Comparison of ENCODE assay signal across 19 cellular contexts in genomic region chr3:164267031-164267430, GRCh38.
DNase-seq lines count a peak whose midpoint lies in the region; ATAC-seq, FAIRE-seq and TF ChIP-seq lines count a peak whose summit lies in the region.
"Had no signal": no experiment of that assay in that cellular context is flagged by ENCODE, and none has a peak within 500 bp of the region (broad histone marks: within the 10 kb centered on the region; RNA-seq: fewer than 3 reads in every experiment).

No MANE protein-coding gene starts in this region.

- H3K27me3 ChIP-seq in HCT116 (ENCODE audit: insufficient read depth, low read length): no peaks in the 10 kb centered on the region
- H3K27me3 ChIP-seq in K562 (ENCODE audit: control insufficient read depth in 2 of 2, insufficient read depth in 2 of 2, low read length in 2 of 2): no peaks in the 10 kb centered on the region

- no peak overlapping the region for H3K4me3 ChIP-seq in A549
- no peak overlapping the region for H3K4me3 ChIP-seq in HCT116 (replicated peaks in 1 of 2; ENCODE audit: low read depth in 1 of 2, low read length in 2 of 2)
- H3K4me3 ChIP-seq in K562: no peak overlapping the region
- H3K4me3 ChIP-seq: GM23338, HAP-1 had no signal

- H3K9me3 ChIP-seq in A549: no peaks in the 10 kb centered on the region
- no peaks in the 10 kb centered on the region for H3K9me3 ChIP-seq in HCT116 (ENCODE audit: control insufficient read depth in 1 of 2, insufficient read depth in 1 of 2, low read depth in 1 of 2, low read length in 2 of 2)
- 0 out of 2 replicates have a peak, but pooled peaks cover 2% of the 10 kb centered on the region for H3K9me3 ChIP-seq in K562 (replicated peaks; ENCODE audit: control insufficient read depth, insufficient read depth, low read depth, low read length)
- H3K9me3 ChIP-seq: HAP-1 had no signal

- H3K9ac ChIP-seq in HCT116 (ENCODE audit: low read length) (no peak overlapping the region), K562 (ENCODE audit: insufficient read depth in 1 of 2, low read depth in 2 of 2, low read length in 2 of 2) (no peak overlapping the region)

- H3K27ac ChIP-seq in A549 (no peak overlapping the region), HCT116 (ENCODE audit: low read depth, low read length) (no peak overlapping the region), K562 (ENCODE audit: extremely low read depth, low read depth, low read length) (no peak overlapping the region)

- in situ Hi-C loops in K562 (cut with MboI): no loop called here

- ATAC-seq in A549 (no peak), HCT116 (no peak), K562 (no peak), GM21576 (IDR thresholded peaks at IDR 0.05; ENCODE audit: unreplicated experiment) (no peak), left colon (no peak)
- ATAC-seq: GM23338 had no signal

- H3K36me3 ChIP-seq in HCT116 (ENCODE audit: control insufficient read depth in 1 of 2, insufficient read depth in 2 of 2, low read length in 2 of 2) (no peaks in the 10 kb centered on the region), K562 (ENCODE audit: control insufficient read depth, insufficient read depth, low read length) (no peaks in the 10 kb centered on the region)
- H3K36me3 ChIP-seq: HAP-1 had no signal

- H3K9me1 ChIP-seq in K562 (ENCODE audit: control insufficient read depth, insufficient read depth, low read length): no peaks in the 10 kb centered on the region

- H3K9me2 ChIP-seq in HCT116 (ENCODE audit: insufficient read depth): no peaks in the 10 kb centered on the region

- no peak for TF ChIP-seq EP300 in A549 (IDR thresholded peaks at IDR 0.05)
- TF ChIP-seq EP300 in K562 (IDR thresholded peaks at IDR 0.05; ENCODE audit: low read length): no peak

- TF ChIP-seq RAD21 in A549 (conservative IDR thresholded peaks at IDR 0.05 in 1 of 2, IDR thresholded peaks at IDR 0.05 in 1 of 2) (no peak), HCT116 (IDR thresholded peaks at IDR 0.05; ENCODE audit: low read depth) (no peak), K562 (CRISPR knock-in tag; conservative IDR thresholded peaks at IDR 0.05 in 1 of 2, IDR thresholded peaks at IDR 0.05 in 1 of 2) (no peak)

- H3K79me2 ChIP-seq in HCT116 (ENCODE audit: insufficient read depth, low read length) (no peaks in the 10 kb centered on the region), K562 (ENCODE audit: control insufficient read depth, insufficient read depth, low read length) (no peaks in the 10 kb centered on the region)

- BruUV-seq in HCT116 (replicated peaks; lab: Mats Ljungman, UMichigan) (no TSS peak), K562 (replicated peaks; lab: Mats Ljungman, UMichigan) (no TSS peak)

- H3K4me2 ChIP-seq in A549 (no peak overlapping the region), HCT116 (ENCODE audit: low read length) (no peak overlapping the region), K562 (ENCODE audit: insufficient read depth, low read length) (no peak overlapping the region)
- H3K4me2 ChIP-seq: GM23338 had no signal

- DNase-seq in A549 (ENCODE audit: low read depth in 1 of 2, low spot score in 1 of 2) (no peak), HCT116 (ENCODE audit: low read depth, low spot score) (no peak), OCI-M1 (lab: John Stamatoyannopoulos, UW) (peak; percentile 6), K562 (ENCODE audit: extremely low read depth in 1 of 4, low spot score in 3 of 4) (no peak), HuH-7.5 (ENCODE audit: low spot score) (no peak), left colon (no peak)
- DNase-seq: 8988T; C1 segment of cervical spinal cord; CD4-positive, alpha-beta memory T cell; DMS 273 treated with DMSO at 0.1 percent for 48 hours; DMS79; GF-D8 had no signal

- H2AFZ ChIP-seq in HCT116 (ENCODE audit: low read depth, low read length, poor library complexity, severe bottlenecking): peak overlapping the region; percentile 22
- no peak overlapping the region for H2AFZ ChIP-seq in K562 (ENCODE audit: low read depth, low read length)
- H2AFZ ChIP-seq: GM23338 had no signal

- no peak for TF ChIP-seq POLR2A in A549 (IDR thresholded peaks at IDR 0.05; ENCODE audit: low read length)
- no peak for TF ChIP-seq POLR2A in HCT116 (IDR thresholded peaks at IDR 0.05; ENCODE audit: borderline replicate concordance, extremely low read depth, insufficient read depth, insufficient read length)
- no peak for TF ChIP-seq POLR2A in K562 (conservative IDR thresholded peaks at IDR 0.05)

- RAD21 ChIA-PET in HCT116 (lab: Charles Lee; ENCODE audit: low non-redundant PET in 1 of 2, low total read pairs in 2 of 2, uncharacterized antibody in 2 of 2, unreplicated experiment in 2 of 2): no interaction called here

- H3K4me1 ChIP-seq in A549 (no peaks in the 10 kb centered on the region), HCT116 (ENCODE audit: control insufficient read depth in 1 of 2, insufficient read depth in 2 of 2, low read length in 2 of 2) (no peaks in the 10 kb centered on the region), K562 (replicated peaks in 1 of 2; ENCODE audit: control insufficient read depth in 2 of 2, insufficient read depth in 2 of 2, low read length in 2 of 2) (no peaks in the 10 kb centered on the region)
- H3K4me1 ChIP-seq: HAP-1 had no signal

- intact Hi-C loops in HCT116 (cut with micrococcal nuclease): no loop called here
- intact Hi-C loops in K562 (cut with micrococcal nuclease): no loop called here
- intact Hi-C loops in left colon (cut with DNase I, micrococcal nuclease): no loop called here

- TF ChIP-seq CTCF in A549 (IDR thresholded peaks at IDR 0.05) (no peak), HCT116 (IDR thresholded peaks at IDR 0.05 in 2 of 3, conservative IDR thresholded peaks at IDR 0.05 in 1 of 3; ENCODE audit: borderline replicate concordance in 1 of 3, insufficient read depth in 1 of 3, low read depth in 2 of 3, low read length in 2 of 3) (no peak), K562 (IDR thresholded peaks at IDR 0.05 in 2 of 3, conservative IDR thresholded peaks at IDR 0.05 in 1 of 3; ENCODE audit: insufficient read depth in 2 of 3, low read depth in 1 of 3, low read length in 3 of 3) (no peak)

- H4K20me1 ChIP-seq in HCT116 (ENCODE audit: insufficient read depth): no peaks in the 10 kb centered on the region
- no peaks in the 10 kb centered on the region for H4K20me1 ChIP-seq in K562 (replicated peaks; ENCODE audit: control insufficient read depth, insufficient read depth, low read length)

- FAIRE-seq in A549 (lab: Jason Lieb, UNC) (no peak), K562 (lab: Jason Lieb, UNC) (no peak)
- FAIRE-seq: D721Med, GM12891, GM18507, H54 had no signal

- CTCF ChIA-PET in A549 (lab: Yijun Ruan, JAX): no interaction called here
- CTCF ChIA-PET in HCT116 (lab: Charles Lee): no interaction called here
- CTCF ChIA-PET in K562 (lab: Yijun Ruan, JAX; ENCODE audit: low intra/inter-chr PET ratio): no interaction called here

- POLR2A ChIA-PET in A549 (lab: Yijun Ruan, JAX): no interaction called here
- POLR2A ChIA-PET in HCT116 (lab: Charles Lee): no interaction called here
- POLR2A ChIA-PET in K562 (lab: Yijun Ruan, JAX): no interaction called here

TF ChIP-seq in A549, 52 proteins besides CTCF, POLR2A, EP300 and RAD21:
- TF ChIP-seq NPAS2 (CRISPR knock-in tag; IDR thresholded peaks at IDR 0.05; ENCODE audit: borderline replicate concordance): no peak
- no peak for TF ChIP-seq RNF2 (IDR thresholded peaks at IDR 0.05; ENCODE audit: borderline replicate concordance, low read depth)
- TF ChIP-seq MAFK (IDR thresholded peaks at IDR 0.05; ENCODE audit: partially characterized antibody): peak; percentile 78
- TF ChIP-seq CHD4 (IDR thresholded peaks at IDR 0.05; ENCODE audit: borderline replicate concordance): no peak

TF ChIP-seq in HCT116, 20 proteins besides CTCF, POLR2A, EP300 and RAD21:
- TF ChIP-seq ZBTB33 (IDR thresholded peaks at IDR 0.05; ENCODE audit: extremely low read depth, insufficient replicate concordance, low read length): no peak
- TF ChIP-seq SIN3A (IDR thresholded peaks at IDR 0.05; ENCODE audit: low read depth): no peak
- TF ChIP-seq ATF3 (IDR thresholded peaks at IDR 0.05): no peak

TF ChIP-seq in K562, 482 proteins besides CTCF, POLR2A, EP300 and RAD21:
- peak; percentile 76 for TF ChIP-seq MAFK (IDR thresholded peaks at IDR 0.05; ENCODE audit: low read length)
- no peak for TF ChIP-seq FUS (optimal IDR thresholded peaks at IDR 0.05; ENCODE audit: low read depth, low read length)
- peak; percentile 71 for TF ChIP-seq MAFF (IDR thresholded peaks at IDR 0.05; ENCODE audit: low read length)
- peak; percentile 53; the same call in 1 of the 2 replicates for TF ChIP-seq C11orf30 (IDR thresholded peaks at IDR 0.05; ENCODE audit: low read depth)
- no peak for TF ChIP-seq BRD4 (IDR thresholded peaks at IDR 0.05)
- no peak for TF ChIP-seq EZH2 (IDR thresholded peaks at IDR 0.05; ENCODE audit: borderline replicate concordance, low read depth, low read length)
- no peak for TF ChIP-seq SP1 (CRISPR knock-in tag; IDR thresholded peaks at IDR 0.05)
- peak; percentile 73 for TF ChIP-seq ZNF316 (IDR thresholded peaks at IDR 0.05)
- TF ChIP-seq MAFG (tag; conservative IDR thresholded peaks at IDR 0.05): peak; percentile 62
TF ChIP-seq in K562: peak in this region for 5.

Comparison
In these comparisons a context has a peak if more than half of its experiments do, and no peak if none do; other contexts are left out.
1. Of the 35 proteins assayed by ChIP-seq in both K562 and A549: peak only in K562: none; only in A549: none; in both: MAFK; in neither: 34.